In genomic region chr22:17741866-17742527, GRCh38 we compare ENCODE assay signal across 15 cellular contexts. TPM values are rescaled to one million over a fixed set of nuclear protein-coding genes. Genes with fewer than 3 reads are reported as not detected.
DNase-seq lines count a peak whose midpoint lies in the region; ATAC-seq and TF ChIP-seq lines count a peak whose summit lies in the region.
"Had no signal": no experiment of that assay in that cellular context is flagged by ENCODE, and none has a peak within 500 bp of the region (broad histone marks: within the 10 kb centered on the region; RNA-seq: fewer than 3 reads in every experiment).

No MANE protein-coding gene starts in this region.

- no peaks in the 10 kb centered on the region for H3K9me3 Mint-ChIP-seq in activated naive CD4-positive, alpha-beta T cell treated with anti-CD3 and anti-CD28 coated beads, Interleukin-2, amount 50 U/mL, for 24 hours
- H3K9me3 Mint-ChIP-seq in stimulated activated memory B cell treated with anti-CD40 and anti-IgM and Interleukin-4, amounts not matched to agents 10 μg/mL and 1 μg/mL and 100 μg/mL, for 72 hours: no peaks in the 10 kb centered on the region
- H3K9me3 Mint-ChIP-seq: activated naive CD4-positive, alpha-beta T cell treated with anti-CD3 and anti-CD28 coated beads, Interleukin-2, amount 50 U/mL, for 72 hours; effector memory CD8-positive, alpha-beta T cell; nephron had no signal

- no peak overlapping the region for H2AFZ ChIP-seq in OCI-LY3 (ENCODE audit: low read depth, low read length)

- ATAC-seq in left lobe of liver (peak; percentile 2), GM19397 (IDR thresholded peaks at IDR 0.05; ENCODE audit: unreplicated experiment) (no peak)
- ATAC-seq in stimulated activated memory B cell treated with anti-CD40 and anti-IgM and Interleukin-4, amounts not matched to agents 10 μg/mL and 1 μg/mL and 100 μg/mL, for 72 hours: no peak

- H3K36me3 ChIP-seq in OCI-LY3 (replicated peaks; ENCODE audit: low read depth, low read length): peaks cover 71% of the 10 kb centered on the region
- peaks cover 0 to 12% (median 0%) of the 10 kb centered on the region in 3 donors for H3K36me3 ChIP-seq in tibial nerve

- H3K4me1 Mint-ChIP-seq in activated naive CD4-positive, alpha-beta T cell treated with anti-CD3 and anti-CD28 coated beads, Interleukin-2, amount 50 U/mL, for 24 hours: peaks cover 12% of the 10 kb centered on the region
- peaks cover 12% of the 10 kb centered on the region for H3K4me1 Mint-ChIP-seq in stimulated activated memory B cell treated with anti-CD40 and anti-IgM and Interleukin-4, amounts not matched to agents 10 μg/mL and 1 μg/mL and 100 μg/mL, for 72 hours
- H3K4me1 Mint-ChIP-seq: nephron had no signal

- peaks cover 68% of the 10 kb centered on the region for H3K79me2 ChIP-seq in OCI-LY3 (ENCODE audit: low read length)

- H4K20me1 ChIP-seq in OCI-LY3 (ENCODE audit: insufficient read depth, low read length): peaks cover 53% of the 10 kb centered on the region

- peak overlapping the region; percentile 17; the same call in 1 of the 2 replicates for H3K9ac ChIP-seq in OCI-LY3 (ENCODE audit: low read length)
- H3K9ac ChIP-seq: BLaER1 treated with 17β-estradiol and CSF1 and Interleukin-3, amounts not matched to agents 10 nM and 100 nM had no signal

- H3K27ac ChIP-seq in OCI-LY3 (ENCODE audit: low read length) (peak overlapping the region; percentile 54), tibial nerve (no peak overlapping the region)
- H3K27ac ChIP-seq: BLaER1 treated with 17β-estradiol and CSF1 and Interleukin-3, amounts not matched to agents 10 nM and 100 nM; esophagus muscularis mucosa; skin epidermis; upper lobe of right lung had no signal

- WGBS in tibial nerve, 2 donors: 68 to 73% methylated on average over 17 to 18 of the region's 18 CpGs

- H3K27me3 ChIP-seq in OCI-LY3 (ENCODE audit: low read depth, low read length) (no peaks in the 10 kb centered on the region), tibial nerve (no peaks in the 10 kb centered on the region)
- H3K27me3 ChIP-seq: BLaER1 treated with 17β-estradiol and CSF1 and Interleukin-3, amounts not matched to agents 10 nM and 100 nM; esophagus muscularis mucosa; upper lobe of right lung had no signal

- no peak for TF ChIP-seq POLR2A in tibial nerve (IDR thresholded peaks at IDR 0.05)

- no peak for TF ChIP-seq EP300 in tibial nerve (IDR thresholded peaks at IDR 0.05)

- H3K4me3 ChIP-seq in OCI-LY3 (ENCODE audit: low read length): no peak overlapping the region
- H3K4me3 ChIP-seq in tibial nerve: no peak overlapping the region
- H3K4me3 ChIP-seq: BLaER1 treated with 17β-estradiol and CSF1 and Interleukin-3, amounts not matched to agents 10 nM and 100 nM; esophagus muscularis mucosa; skin epidermis; upper lobe of right lung had no signal

- no peak for DNase-seq in activated naive CD4-positive, alpha-beta T cell treated with Interleukin-2 at 50 U/mL for 16 hours
- DNase-seq in left lobe of liver (ENCODE audit: low spot score): no peak
- DNase-seq in tibial nerve (ENCODE audit: low spot score in 2 of 2): no peak
- no peak for DNase-seq in stimulated activated CD4-positive, alpha-beta T cell treated with anti-CD3 and anti-CD28 coated beads, Interleukin-15, amount 100 ng/mL, for 24 hours
- DNase-seq: upper lobe of right lung had no signal

- H3K4me1 ChIP-seq in OCI-LY3 (ENCODE audit: low read length) (peaks cover 21% of the 10 kb centered on the region), tibial nerve (peaks cover 0 to 4% (median 1%) of the 10 kb centered on the region in 4 donors)
- H3K4me1 ChIP-seq: upper lobe of right lung had no signal

- TF ChIP-seq CTCF in OCI-LY3 (IDR thresholded peaks at IDR 0.05; ENCODE audit: low read depth, low read length) (no peak), tibial nerve (IDR thresholded peaks at IDR 0.05) (no peak)

- H3K36me3 Mint-ChIP-seq in activated naive CD4-positive, alpha-beta T cell treated with anti-CD3 and anti-CD28 coated beads, Interleukin-2, amount 50 U/mL, for 24 hours: peaks cover 4% of the 10 kb centered on the region
- peaks cover 60% of the 10 kb centered on the region for H3K36me3 Mint-ChIP-seq in stimulated activated memory B cell treated with anti-CD40 and anti-IgM and Interleukin-4, amounts not matched to agents 10 μg/mL and 1 μg/mL and 100 μg/mL, for 72 hours
- H3K36me3 Mint-ChIP-seq: activated naive CD4-positive, alpha-beta T cell treated with anti-CD3 and anti-CD28 coated beads, Interleukin-2, amount 50 U/mL, for 72 hours had no signal

- H3K27ac Mint-ChIP-seq in activated naive CD4-positive, alpha-beta T cell treated with anti-CD3 and anti-CD28 coated beads, Interleukin-2, amount 50 U/mL, for 24 hours: peak overlapping the region; percentile 72
- peak overlapping the region; percentile 74 for H3K27ac Mint-ChIP-seq in stimulated activated memory B cell treated with anti-CD40 and anti-IgM and Interleukin-4, amounts not matched to agents 10 μg/mL and 1 μg/mL and 100 μg/mL, for 72 hours
- H3K27ac Mint-ChIP-seq: activated naive CD4-positive, alpha-beta T cell treated with anti-CD3 and anti-CD28 coated beads, Interleukin-2, amount 50 U/mL, for 72 hours; nephron had no signal

- H3K9me3 ChIP-seq in OCI-LY3 (ENCODE audit: insufficient read depth, low read length): no peaks in the 10 kb centered on the region
- no peaks in the 10 kb centered on the region for H3K9me3 ChIP-seq in tibial nerve
- H3K9me3 ChIP-seq: BLaER1 treated with 17β-estradiol and CSF1 and Interleukin-3, amounts not matched to agents 10 nM and 100 nM; esophagus muscularis mucosa; upper lobe of right lung had no signal

- H3K4me3 Mint-ChIP-seq in activated naive CD4-positive, alpha-beta T cell treated with anti-CD3 and anti-CD28 coated beads, Interleukin-2, amount 50 U/mL, for 24 hours: no peak overlapping the region
- H3K4me3 Mint-ChIP-seq in stimulated activated memory B cell treated with anti-CD40 and anti-IgM and Interleukin-4, amounts not matched to agents 10 μg/mL and 1 μg/mL and 100 μg/mL, for 72 hours: no peak overlapping the region
- H3K4me3 Mint-ChIP-seq: effector memory CD8-positive, alpha-beta T cell; nephron had no signal

- no peaks in the 10 kb centered on the region for H3K27me3 Mint-ChIP-seq in activated naive CD4-positive, alpha-beta T cell treated with anti-CD3 and anti-CD28 coated beads, Interleukin-2, amount 50 U/mL, for 24 hours
- H3K27me3 Mint-ChIP-seq in stimulated activated memory B cell treated with anti-CD40 and anti-IgM and Interleukin-4, amounts not matched to agents 10 μg/mL and 1 μg/mL and 100 μg/mL, for 72 hours: no peaks in the 10 kb centered on the region
- H3K27me3 Mint-ChIP-seq: effector memory CD8-positive, alpha-beta T cell had no signal

- peak overlapping the region; percentile 33 for H3K4me2 ChIP-seq in OCI-LY3 (ENCODE audit: low read length)
- H3K4me2 ChIP-seq: BLaER1 treated with 17β-estradiol and CSF1 and Interleukin-3, amounts not matched to agents 10 nM and 100 nM had no signal

RNA-seq across cellular contexts. Expression of gene BID, which starts 32.3 kb away (rescaled TPM):
- total RNA-seq in left lobe of liver (30.9 TPM), tibial nerve (10 to 100 TPM in 2 of 4 donors, 1 to 10 TPM in 2; 6.3 to 47.1 (median 13.7) TPM)
